In genomic region chr3:124653788-124654469, GRCh38 we compare ENCODE assay signal across 18 cellular contexts.
DNase-seq lines count a peak whose midpoint lies in the region; ATAC-seq and TF ChIP-seq lines count a peak whose summit lies in the region.
"Had no signal": no experiment of that assay in that cellular context is flagged by ENCODE, and none has a peak within 500 bp of the region (broad histone marks: within the 10 kb centered on the region; RNA-seq: fewer than 3 reads in every experiment).

No MANE protein-coding gene starts in this region.

- DNase-seq in KG1 (lab: John Stamatoyannopoulos, UW) = peak; percentile 66
- DNase-seq in left cardiac atrium = no peak
- peak; percentile 35 for DNase-seq in myocyte (ENCODE audit: low read depth)
- DNase-seq in activated CD4-positive, alpha-beta memory T cell treated with anti-CD3 and anti-CD28 coated beads for 36 hours = no peak
- no peak for DNase-seq in tibial nerve (ENCODE audit: low spot score in 2 of 2)
- DNase-seq in ureter (ENCODE audit: low spot score) = no peak
- DNase-seq: ACHN; activated CD4-positive, alpha-beta T cell treated with anti-CD3 and anti-CD28 coated beads, Interleukin-2, amount 10 ng/mL, durations not matched to agents 24 days and 14 days; DMS 273 treated with DMSO at 0.1 percent for 48 hours; NCI-H1092 treated with DMSO at 0.1 percent for 48 hours; NCI-H2029; NCI-H226; NCI-H774; stimulated activated CD8-positive, alpha-beta memory T cell treated with anti-CD3 and anti-CD28 coated beads, Interleukin-4, amount 100 ng/mL, for 48 hours had no signal

- no peaks in the 10 kb centered on the region for H3K27me3 Mint-ChIP-seq in activated CD4-positive, alpha-beta memory T cell treated with anti-CD3 and anti-CD28 coated beads for 36 hours

- TF ChIP-seq EP300 in tibial nerve (IDR thresholded peaks at IDR 0.05) = no peak

- TF ChIP-seq CTCF in tibial nerve (IDR thresholded peaks at IDR 0.05) = no peak

- peaks cover 11% of the 10 kb centered on the region for H3K36me3 Mint-ChIP-seq in activated CD4-positive, alpha-beta memory T cell treated with anti-CD3 and anti-CD28 coated beads for 36 hours

- no peaks in the 10 kb centered on the region for H3K9me3 ChIP-seq in tibial nerve

- H3K4me3 Mint-ChIP-seq in activated CD4-positive, alpha-beta memory T cell treated with anti-CD3 and anti-CD28 coated beads for 36 hours = no peak overlapping the region
- H3K4me3 Mint-ChIP-seq: activated CD4-positive, alpha-beta T cell treated with anti-CD3 and anti-CD28 coated beads, Interleukin-2, amount 10 ng/mL, durations not matched to agents 24 days and 14 days; activated naive CD8-positive, alpha-beta T cell; activated T-helper 17 cell treated with anti-CD3 and anti-CD28 coated beads, Interleukin-2, amount 50 U/mL, for 72 hours had no signal

- no peaks in the 10 kb centered on the region for H3K9me3 Mint-ChIP-seq in activated CD4-positive, alpha-beta memory T cell treated with anti-CD3 and anti-CD28 coated beads for 36 hours
- H3K9me3 Mint-ChIP-seq: activated CD4-positive, alpha-beta T cell treated with anti-CD3 and anti-CD28 coated beads, Interleukin-2, amount 10 ng/mL, durations not matched to agents 24 days and 14 days; activated T-helper 17 cell treated with anti-CD3 and anti-CD28 coated beads, Interleukin-2, amount 50 U/mL, for 72 hours had no signal

- CTCF ChIA-PET in activated CD4-positive, alpha-beta memory T cell treated with anti-CD3 and anti-CD28 coated beads for 36 hours (lab: Charles Lee) = no interaction called here

- WGBS in tibial nerve, 2 donors = 54 to 56% methylated on average over 4 of the region's 4 CpGs

- H3K27ac Mint-ChIP-seq in activated CD4-positive, alpha-beta memory T cell treated with anti-CD3 and anti-CD28 coated beads for 36 hours = no peak overlapping the region
- H3K27ac Mint-ChIP-seq: activated CD4-positive, alpha-beta T cell treated with anti-CD3 and anti-CD28 coated beads, Interleukin-2, amount 10 ng/mL, durations not matched to agents 24 days and 14 days; activated naive CD8-positive, alpha-beta T cell; activated T-helper 17 cell treated with anti-CD3 and anti-CD28 coated beads, Interleukin-2, amount 50 U/mL, for 72 hours had no signal

- H3K27ac ChIP-seq in angular gyrus (ENCODE audit: low read depth, low read length) = peak overlapping the region; percentile 71
- H3K27ac ChIP-seq in tibial nerve = no peak overlapping the region

- peaks cover 15% of the 10 kb centered on the region for H3K4me1 Mint-ChIP-seq in activated CD4-positive, alpha-beta memory T cell treated with anti-CD3 and anti-CD28 coated beads for 36 hours (ENCODE audit: low read depth)

- H3K27me3 ChIP-seq in tibial nerve = no peaks in the 10 kb centered on the region

- intact Hi-C loops in left cardiac atrium (cut with DNase I) = no loop called here
- intact Hi-C loops in activated CD4-positive, alpha-beta memory T cell treated with anti-CD3 and anti-CD28 coated beads for 36 hours (cut with micrococcal nuclease) = no loop called here

- H3K4me1 ChIP-seq in tibial nerve = no peaks in the 10 kb centered on the region

- TF ChIP-seq POLR2A in tibial nerve (IDR thresholded peaks at IDR 0.05) = no peak

- POLR2A ChIA-PET in activated CD4-positive, alpha-beta memory T cell treated with anti-CD3 and anti-CD28 coated beads for 36 hours (lab: Charles Lee) = no interaction called here

- H3K4me3 ChIP-seq in tibial nerve = no peak overlapping the region

- peak; percentile 83 to 89 for ATAC-seq in left cardiac atrium
- ATAC-seq in HG02588 (IDR thresholded peaks at IDR 0.05; ENCODE audit: unreplicated experiment) = no peak
- ATAC-seq: activated T-helper 17 cell treated with anti-CD3 and anti-CD28 coated beads, Interleukin-2, amount 50 U/mL, for 72 hours had no signal

- H3K36me3 ChIP-seq in tibial nerve = peaks cover 0 to 21% (median 0%) of the 10 kb centered on the region in 3 donors

Comparison
In these comparisons a context has a peak if more than half of its experiments do, and no peak if none do; other contexts are left out.
1. DNase-seq: peak in KG1 (single experiment) and myocyte (single experiment); none in left cardiac atrium (single experiment), activated CD4-positive, alpha-beta memory T cell treated with anti-CD3 and anti-CD28 coated beads for 36 hours (single experiment), tibial nerve (0 of 2) and ureter (single experiment).